In genomic region chr16:50066482-50067289, GRCh38 we compare ENCODE assay signal across 8 cellular contexts. TPM values are rescaled to one million over a fixed set of nuclear protein-coding genes. Genes with fewer than 3 reads are reported as not detected.
A peak's percentile ranks its signal among the peaks of the same experiment; 100 is the strongest.
DNase-seq lines count a peak whose midpoint lies in the region; ATAC-seq and TF ChIP-seq lines count a peak whose summit lies in the region.

No MANE protein-coding gene starts in this region.

- H3K4me1 ChIP-seq in liver (ENCODE audit: control insufficient read depth in 4 of 4, insufficient read depth in 4 of 4, low read length in 3 of 4): peaks cover 0 to 17% (median 7%) of the 10 kb centered on the region in 4 donors
- peaks cover 4 to 7% of the 10 kb centered on the region in 2 donors for H3K4me1 ChIP-seq in thyroid gland

- intact Hi-C loops in thyroid gland (cut with DNase I): loop anchor here (10.0 kb wide), 1 partner anchor 88 kb away; the partner anchor contains the start of gene TENT4B

- 24% methylated on average over 34 of the region's 34 CpGs for WGBS in liver
- 33 to 44% methylated on average over 19 to 25 of the region's 34 CpGs for WGBS in thyroid gland, 2 donors

- H3K27ac Mint-ChIP-seq in activated T-cell treated with anti-CD3 and anti-CD28 coated beads, Interleukin-2, amount 50 U/mL, for 24 hours: peak overlapping the region; percentile 84
- peak overlapping the region; percentile 93 for H3K27ac Mint-ChIP-seq in activated naive CD8-positive, alpha-beta T cell treated with anti-CD3 and anti-CD28 coated beads, Interleukin-2, amount 10 ng/mL, durations not matched to agents 7 days and 5 days

- peak overlapping the region; percentile 63 to 95 (median 89) for H3K4me3 ChIP-seq in liver (ENCODE audit: low read depth in 1 of 3, low read length in 3 of 3)
- H3K4me3 ChIP-seq in thyroid gland (replicated peaks in 1 of 3): peak overlapping the region; percentile 42 to 99 (median 78)

- no peak for TF ChIP-seq RAD21 in liver (IDR thresholded peaks at IDR 0.05)

- H3K4me3 Mint-ChIP-seq in activated T-cell treated with anti-CD3 and anti-CD28 coated beads, Interleukin-2, amount 50 U/mL, for 24 hours: peak overlapping the region; percentile 88
- H3K4me3 Mint-ChIP-seq in activated naive CD8-positive, alpha-beta T cell treated with anti-CD3 and anti-CD28 coated beads, Interleukin-2, amount 10 ng/mL, durations not matched to agents 7 days and 5 days: peak overlapping the region; percentile 95

- TF ChIP-seq CTCF in liver (IDR thresholded peaks at IDR 0.05; ENCODE audit: low read depth, low read length, missing input control) (no peak), thyroid gland (IDR thresholded peaks at IDR 0.05) (peak in 1 of 6 experiments; percentile 33), GM20000 (IDR thresholded peaks at IDR 0.05; ENCODE audit: extremely low read depth, missing control alignments) (no peak)

- H3K27me3 Mint-ChIP-seq in activated T-cell treated with anti-CD3 and anti-CD28 coated beads, Interleukin-2, amount 50 U/mL, for 24 hours: no peaks in the 10 kb centered on the region
- no peaks in the 10 kb centered on the region for H3K27me3 Mint-ChIP-seq in activated naive CD8-positive, alpha-beta T cell treated with anti-CD3 and anti-CD28 coated beads, Interleukin-2, amount 10 ng/mL, durations not matched to agents 7 days and 5 days

- H3K27me3 ChIP-seq in liver (ENCODE audit: control insufficient read depth in 4 of 4, insufficient read depth in 4 of 4, low read length in 3 of 4): no peaks in the 10 kb centered on the region
- H3K27me3 ChIP-seq in thyroid gland: no peaks in the 10 kb centered on the region

- H3K9me3 Mint-ChIP-seq in activated T-cell treated with anti-CD3 and anti-CD28 coated beads, Interleukin-2, amount 50 U/mL, for 24 hours: no peaks in the 10 kb centered on the region
- no peaks in the 10 kb centered on the region for H3K9me3 Mint-ChIP-seq in activated naive CD8-positive, alpha-beta T cell treated with anti-CD3 and anti-CD28 coated beads, Interleukin-2, amount 10 ng/mL, durations not matched to agents 7 days and 5 days

- POLR2A ChIA-PET in activated naive CD8-positive, alpha-beta T cell treated with anti-CD3 and anti-CD28 coated beads, Interleukin-2, amount 10 ng/mL, durations not matched to agents 7 days and 5 days (lab: Charles Lee): interaction anchor here (0.6 to 3.1 kb wide), 13 partner anchors 12 to 740 kb away, joined by 3 to 20 read pairs (median 4); partner anchors contain the start of gene CNEP1R1

- TF ChIP-seq POLR2A in thyroid gland (IDR thresholded peaks at IDR 0.05): no peak

- peaks cover 47% of the 10 kb centered on the region for H3K36me3 Mint-ChIP-seq in activated T-cell treated with anti-CD3 and anti-CD28 coated beads, Interleukin-2, amount 50 U/mL, for 24 hours (ENCODE audit: low read depth)
- H3K36me3 Mint-ChIP-seq in activated naive CD8-positive, alpha-beta T cell treated with anti-CD3 and anti-CD28 coated beads, Interleukin-2, amount 10 ng/mL, durations not matched to agents 7 days and 5 days: peaks cover 18% of the 10 kb centered on the region

- DNase-seq in activated T-cell treated with anti-CD3 and anti-CD28 coated beads, Interleukin-2, amount 50 U/mL, for 24 hours: no peak
- DNase-seq in activated T-cell treated with anti-CD3 and anti-CD28 coated beads for 4 hours: no peak
- DNase-seq in activated naive CD8-positive, alpha-beta T cell treated with anti-CD3 and anti-CD28 coated beads, Interleukin-2, amount 10 ng/mL, durations not matched to agents 7 days and 5 days: no peak
- no peak for DNase-seq in thyroid gland
- DNase-seq in NCI-H82 treated with DMSO at 0.1 percent for 48 hours (lab: John Stamatoyannopoulos, UW; ENCODE audit: unreplicated experiment): no peak
- no peak for DNase-seq in GM20000 (ENCODE audit: low spot score)

- peaks cover 46% of the 10 kb centered on the region for H3K4me1 Mint-ChIP-seq in activated T-cell treated with anti-CD3 and anti-CD28 coated beads, Interleukin-2, amount 50 U/mL, for 24 hours (ENCODE audit: low read depth)
- H3K4me1 Mint-ChIP-seq in activated naive CD8-positive, alpha-beta T cell treated with anti-CD3 and anti-CD28 coated beads, Interleukin-2, amount 10 ng/mL, durations not matched to agents 7 days and 5 days: peaks cover 25% of the 10 kb centered on the region

- H3K9ac ChIP-seq in liver (ENCODE audit: low read depth in 1 of 2, low read length in 2 of 2): peak overlapping the region; percentile 72 to 89

- H3K36me3 ChIP-seq in liver (ENCODE audit: control insufficient read depth in 4 of 4, insufficient read depth in 3 of 4, low read depth in 1 of 4, low read length in 3 of 4) (peaks cover 0 to 13% (median 10%) of the 10 kb centered on the region in 4 donors), thyroid gland (peaks cover 4 to 7% of the 10 kb centered on the region in 2 donors)

- peak overlapping the region; percentile 90 to 96 for H3K27ac ChIP-seq in liver (ENCODE audit: low read depth in 1 of 2, low read length in 2 of 2)
- H3K27ac ChIP-seq in thyroid gland: peak overlapping the region; percentile 77 to 93 (median 90)

- ATAC-seq in activated naive CD8-positive, alpha-beta T cell treated with anti-CD3 and anti-CD28 coated beads, Interleukin-2, amount 10 ng/mL, durations not matched to agents 7 days and 5 days (ENCODE audit: low read depth): no peak
- no peak for ATAC-seq in HG03097 (IDR thresholded peaks at IDR 0.05; ENCODE audit: low FRiP score, unreplicated experiment)

- no peaks in the 10 kb centered on the region for H3K9me3 ChIP-seq in liver (ENCODE audit: control insufficient read depth in 4 of 4, low read length in 3 of 4)
- no peaks in the 10 kb centered on the region for H3K9me3 ChIP-seq in thyroid gland

TF ChIP-seq in liver, 16 proteins besides CTCF, POLR2A, EP300 and RAD21:
- no peak for TF ChIP-seq SP1 (IDR thresholded peaks at IDR 0.05)
- TF ChIP-seq TAF1 (conservative IDR thresholded peaks at IDR 0.05): no peak
- TF ChIP-seq, protein P1, sequence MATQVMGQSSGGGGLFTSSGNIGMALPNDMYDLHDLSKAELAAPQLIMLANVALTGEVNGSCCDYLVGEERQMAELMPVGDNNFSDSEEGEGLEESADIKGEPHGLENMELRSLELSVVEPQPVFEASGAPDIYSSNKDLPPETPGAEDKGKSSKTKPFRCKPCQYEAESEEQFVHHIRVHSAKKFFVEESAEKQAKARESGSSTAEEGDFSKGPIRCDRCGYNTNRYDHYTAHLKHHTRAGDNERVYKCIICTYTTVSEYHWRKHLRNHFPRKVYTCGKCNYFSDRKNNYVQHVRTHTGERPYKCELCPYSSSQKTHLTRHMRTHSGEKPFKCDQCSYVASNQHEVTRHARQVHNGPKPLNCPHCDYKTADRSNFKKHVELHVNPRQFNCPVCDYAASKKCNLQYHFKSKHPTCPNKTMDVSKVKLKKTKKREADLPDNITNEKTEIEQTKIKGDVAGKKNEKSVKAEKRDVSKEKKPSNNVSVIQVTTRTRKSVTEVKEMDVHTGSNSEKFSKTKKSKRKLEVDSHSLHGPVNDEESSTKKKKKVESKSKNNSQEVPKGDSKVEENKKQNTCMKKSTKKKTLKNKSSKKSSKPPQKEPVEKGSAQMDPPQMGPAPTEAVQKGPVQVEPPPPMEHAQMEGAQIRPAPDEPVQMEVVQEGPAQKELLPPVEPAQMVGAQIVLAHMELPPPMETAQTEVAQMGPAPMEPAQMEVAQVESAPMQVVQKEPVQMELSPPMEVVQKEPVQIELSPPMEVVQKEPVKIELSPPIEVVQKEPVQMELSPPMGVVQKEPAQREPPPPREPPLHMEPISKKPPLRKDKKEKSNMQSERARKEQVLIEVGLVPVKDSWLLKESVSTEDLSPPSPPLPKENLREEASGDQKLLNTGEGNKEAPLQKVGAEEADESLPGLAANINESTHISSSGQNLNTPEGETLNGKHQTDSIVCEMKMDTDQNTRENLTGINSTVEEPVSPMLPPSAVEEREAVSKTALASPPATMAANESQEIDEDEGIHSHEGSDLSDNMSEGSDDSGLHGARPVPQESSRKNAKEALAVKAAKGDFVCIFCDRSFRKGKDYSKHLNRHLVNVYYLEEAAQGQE (IDR thresholded peaks at IDR 0.05): no peak
- TF ChIP-seq EGR1 (IDR thresholded peaks at IDR 0.05; ENCODE audit: low read depth in 2 of 2): no peak
- no peak for TF ChIP-seq JUND (IDR thresholded peaks at IDR 0.05)
- no peak for TF ChIP-seq NR2F2 (IDR thresholded peaks at IDR 0.05)
- no peak for TF ChIP-seq HNF4A (conservative IDR thresholded peaks at IDR 0.05)
- no peak for TF ChIP-seq GABPA (IDR thresholded peaks at IDR 0.05 in 1 of 2, conservative IDR thresholded peaks at IDR 0.05 in 1 of 2)
- TF ChIP-seq, protein P2, sequence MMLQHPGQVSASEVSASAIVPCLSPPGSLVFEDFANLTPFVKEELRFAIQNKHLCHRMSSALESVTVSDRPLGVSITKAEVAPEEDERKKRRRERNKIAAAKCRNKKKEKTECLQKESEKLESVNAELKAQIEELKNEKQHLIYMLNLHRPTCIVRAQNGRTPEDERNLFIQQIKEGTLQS (IDR thresholded peaks at IDR 0.05): no peak

RNA-seq across cellular contexts. Expression of gene HEATR3, which starts 0.9 kb away (rescaled TPM):
- total RNA-seq in activated naive CD8-positive, alpha-beta T cell treated with anti-CD3 and anti-CD28 coated beads, Interleukin-2, amount 10 ng/mL, durations not matched to agents 7 days and 5 days: 10 to 100 TPM; 19.8 to 20.1 TPM
- total RNA-seq in liver (10 to 100 TPM; 12.6 to 24.3 TPM), thyroid gland (10 to 100 TPM; 12.6 to 24.1 (median 17.9) TPM)
- polyA plus RNA-seq in liver: 1 to 10 TPM; 3.8 to 6.8 TPM

RNA-seq across cellular contexts. Expression of gene CNEP1R1, which starts 41.7 kb away (rescaled TPM):
- total RNA-seq in activated naive CD8-positive, alpha-beta T cell treated with anti-CD3 and anti-CD28 coated beads, Interleukin-2, amount 10 ng/mL, durations not matched to agents 7 days and 5 days: 10 to 100 TPM; 29.0 to 31.7 TPM
- total RNA-seq in liver (10 to 100 TPM; 12.6 to 21.6 TPM), thyroid gland (10 to 100 TPM in 2 of 4 donors, 1 to 10 TPM in 2; 7.0 to 13.1 (median 10.8) TPM)
- 1 to 10 TPM; 4.2 to 4.9 TPM for polyA plus RNA-seq in liver
